In the genomic region with DNA sequence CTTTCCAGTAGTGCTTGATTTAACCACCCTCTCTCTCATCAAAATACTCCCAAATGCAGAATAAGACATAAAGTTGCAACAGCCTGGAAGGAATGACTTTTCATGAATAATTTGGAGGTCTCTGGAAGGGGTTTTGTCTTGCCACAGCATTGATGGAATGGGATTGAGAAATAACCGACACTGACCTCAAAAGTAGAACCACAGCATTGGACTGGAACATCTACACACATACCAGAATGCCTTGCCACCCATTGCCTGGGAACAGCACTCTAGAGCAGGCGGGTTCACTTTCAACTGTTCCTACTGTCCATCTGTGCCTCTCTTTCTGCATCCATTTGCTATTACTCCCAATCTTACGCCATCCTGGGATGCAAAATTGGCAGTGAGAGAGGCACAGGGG, we compare ENCODE assay signal across 25 cellular contexts.
"Had no signal": no experiment of that assay in that cellular context is flagged by ENCODE, and none has a peak within 500 bp of the region (broad histone marks: within the 10 kb centered on the region; RNA-seq: fewer than 3 reads in every experiment).

No MANE protein-coding gene starts in this region.

- H3K36me3 Mint-ChIP-seq: natural killer cell had no signal

- H3K4me3 Mint-ChIP-seq: activated CD4-positive, alpha-beta T cell treated with anti-CD3 and anti-CD28 coated beads, Interleukin-2, amount 10 ng/mL, durations not matched to agents 7 days and 5 days; dendritic cell treated with granulocyte-macrophage colony-stimulating factor and Interleukin-4, amounts not matched to agents 40 ng/mL and 50 ng/mL, for 4 days; natural killer cell; stimulated activated naive CD8-positive, alpha-beta T cell treated with anti-CD3 and anti-CD28 coated beads, Interleukin-15, amount 100 ng/mL, for 72 hours had no signal

- H3K4me3 ChIP-seq: adrenal gland, cardiac muscle cell, hepatocyte, lower lobe of right lung, ovary, right lobe of liver, smooth muscle cell, suprapubic skin had no signal

- H2AFZ ChIP-seq: hepatocyte had no signal

- H3K27ac ChIP-seq: adrenal gland, cardiac muscle cell, hepatocyte, lower lobe of right lung, ovary, right lobe of liver, suprapubic skin had no signal

- ATAC-seq: activated CD4-positive, CD25-positive, alpha-beta regulatory T cell treated with anti-CD3 and anti-CD28 coated beads, Interleukin-2, amount 50 U/mL, for 24 hours; activated naive CD4-positive, alpha-beta T cell treated with anti-CD3 and anti-CD28 coated beads, Interleukin-2, amount 50 U/mL, for 72 hours; activated T-cell treated with anti-CD3 and anti-CD28 coated beads, Interleukin-2, amount 50 U/mL, for 72 hours; esophagus mucosa; left cardiac atrium; lower lobe of right lung; natural killer cell; right lobe of liver; stimulated activated naive CD8-positive, alpha-beta T cell treated with anti-CD3 and anti-CD28 coated beads, Interleukin-15, amount 100 ng/mL, for 72 hours had no signal

- H3K79me2 ChIP-seq: hepatocyte had no signal

- H3K9me3 Mint-ChIP-seq: activated CD4-positive, alpha-beta T cell treated with anti-CD3 and anti-CD28 coated beads, Interleukin-2, amount 10 ng/mL, durations not matched to agents 7 days and 5 days; activated naive CD4-positive, alpha-beta T cell treated with anti-CD3 and anti-CD28 coated beads, Interleukin-2, amount 50 U/mL, for 72 hours; dendritic cell treated with granulocyte-macrophage colony-stimulating factor and Interleukin-4, amounts not matched to agents 40 ng/mL and 50 ng/mL, for 4 days; natural killer cell had no signal

- H3K27ac Mint-ChIP-seq: activated CD4-positive, alpha-beta T cell treated with anti-CD3 and anti-CD28 coated beads, Interleukin-2, amount 10 ng/mL, durations not matched to agents 7 days and 5 days; activated naive CD4-positive, alpha-beta T cell treated with anti-CD3 and anti-CD28 coated beads, Interleukin-2, amount 50 U/mL, for 72 hours; dendritic cell treated with granulocyte-macrophage colony-stimulating factor and Interleukin-4, amounts not matched to agents 40 ng/mL and 50 ng/mL, for 4 days; natural killer cell; stimulated activated naive CD8-positive, alpha-beta T cell treated with anti-CD3 and anti-CD28 coated beads, Interleukin-15, amount 100 ng/mL, for 72 hours had no signal

- H3K4me2 ChIP-seq: hepatocyte, smooth muscle cell had no signal

- H3K36me3 ChIP-seq: adrenal gland, cardiac muscle cell, lower lobe of right lung, ovary, right lobe of liver, suprapubic skin had no signal

- H3K27me3 ChIP-seq: cardiac muscle cell, hepatocyte, ovary, right lobe of liver had no signal

- DNase-seq: activated CD4-positive, alpha-beta T cell treated with anti-CD3 and anti-CD28 coated beads, Interleukin-2, amount 10 ng/mL, durations not matched to agents 7 days and 5 days; activated CD8-positive, alpha-beta memory T cell treated with anti-CD3 and anti-CD28 coated beads for 24 hours; activated CD8-positive, alpha-beta memory T cell treated with anti-CD3 and anti-CD28 coated beads, Interleukin-2, amount 50 U/mL, for 48 hours; activated gamma-delta T cell treated with Interleukin-2 at 50 U/mL for 16 hours; activated T-cell treated with anti-CD3 and anti-CD28 coated beads, Interleukin-2, amount 50 U/mL, for 72 hours; adrenal gland; effector CD8-positive, alpha-beta T cell; foreskin fibroblast; left cardiac atrium; lower lobe of right lung; natural killer cell; ovary; right lobe of liver; stimulated activated CD4-positive, alpha-beta T cell treated with anti-CD3 and anti-CD28 coated beads, Interleukin-4, amount 100 ng/mL, for 1 hour; stimulated activated naive CD8-positive, alpha-beta T cell treated with anti-CD3 and anti-CD28 coated beads, Interleukin-15, amount 100 ng/mL, for 72 hours; T-helper 9 cell; trophoblast cell had no signal

- H3K9me3 ChIP-seq: adrenal gland, lower lobe of right lung, ovary, right lobe of liver had no signal

- H3K4me1 ChIP-seq: adrenal gland, right lobe of liver had no signal
